ENCODE assay signal across 10 cellular contexts in genomic region chr2:74037379-74037860, GRCh38. TPM values are rescaled to one million over a fixed set of nuclear protein-coding genes. Genes with fewer than 3 reads are reported as not detected.
DNase-seq lines count a peak whose midpoint lies in the region; ATAC-seq, FAIRE-seq and TF ChIP-seq lines count a peak whose summit lies in the region.
"Had no signal": no experiment of that assay in that cellular context is flagged by ENCODE, and none has a peak within 500 bp of the region (broad histone marks: within the 10 kb centered on the region; RNA-seq: fewer than 3 reads in every experiment).

No MANE protein-coding gene starts in this region.

- peaks cover 46% of the 10 kb centered on the region for H3K79me2 ChIP-seq in neural progenitor cell (ENCODE audit: low read depth)

- H3F3A ChIP-seq in neural progenitor cell (ENCODE audit: low read depth), result no peaks in the 10 kb centered on the region

- intact Hi-C loops in activated naive CD4-positive, alpha-beta T cell treated with anti-CD3 and anti-CD28 coated beads for 36 hours (cut with micrococcal nuclease), result no loop called here
- intact Hi-C loops in activated B cell treated with CpG ODN at 0.5 μM for 24 hours (cut with micrococcal nuclease), result loop anchor here (1.0 to 5.0 kb wide), 3 partner anchors 10 to 35 kb away; no protein-coding TSS in a partner anchor
- intact Hi-C loops in kidney (cut with DNase I), result no loop called here

- ATAC-seq in HG03135 (IDR thresholded peaks at IDR 0.05; ENCODE audit: unreplicated experiment) (peak; percentile 53), activated B cell treated with CpG ODN at 0.5 μM for 24 hours (ENCODE audit: low read depth) (peak; percentile 73)

- H3K4me2 ChIP-seq in neural progenitor cell, result no peak overlapping the region

- H3K4me1 ChIP-seq in neural progenitor cell (no peaks in the 10 kb centered on the region), kidney (ENCODE audit: control insufficient read depth in 1 of 2, insufficient read depth in 1 of 2, low read depth in 1 of 2, low read length in 2 of 2) (peaks cover 0 to 4% of the 10 kb centered on the region in 2 donors)

- DNase-seq in activated naive CD4-positive, alpha-beta T cell treated with anti-CD3 and anti-CD28 coated beads for 36 hours, result no peak
- DNase-seq in activated naive CD4-positive, alpha-beta T cell treated with anti-CD3 and anti-CD28 coated beads, Interleukin-2, amount 50 U/mL, for 16 hours, result no peak
- DNase-seq in activated B cell treated with CpG ODN at 0.5 μM for 24 hours, result no peak
- DNase-seq in neural progenitor cell (ENCODE audit: low spot score), result no peak
- DNase-seq in A172 (ENCODE audit: low spot score), result no peak
- DNase-seq in NCI-H1105 (lab: John Stamatoyannopoulos, UW), result no peak
- DNase-seq in kidney, result no peak

- H4K20me1 ChIP-seq in neural progenitor cell (ENCODE audit: low read depth), result peaks cover 36% of the 10 kb centered on the region

- CTCF ChIA-PET in activated naive CD4-positive, alpha-beta T cell treated with anti-CD3 and anti-CD28 coated beads for 36 hours (lab: Charles Lee), result interaction anchor here (1.4 kb wide), 1 partner anchor 110 kb away, joined by 3 read pairs; no protein-coding TSS in a partner anchor
- CTCF ChIA-PET in activated B cell treated with CpG ODN at 0.5 μM for 24 hours (lab: Charles Lee), result no interaction called here

- no peaks in the 10 kb centered on the region for H3K36me3 Mint-ChIP-seq in activated naive CD4-positive, alpha-beta T cell treated with anti-CD3 and anti-CD28 coated beads for 36 hours (ENCODE audit: low read depth)
- H3K36me3 Mint-ChIP-seq in activated B cell treated with CpG ODN at 0.5 μM for 24 hours (ENCODE audit: low read depth) (peaks cover 7% of the 10 kb centered on the region), neural progenitor cell (peaks cover 8% of the 10 kb centered on the region)

- no peak overlapping the region for H3K4me3 Mint-ChIP-seq in activated naive CD4-positive, alpha-beta T cell treated with anti-CD3 and anti-CD28 coated beads for 36 hours
- H3K4me3 Mint-ChIP-seq in activated B cell treated with CpG ODN at 0.5 μM for 24 hours, result peak overlapping the region; percentile 62
- no peak overlapping the region for H3K4me3 Mint-ChIP-seq in neural progenitor cell

- TF ChIP-seq CTCF in activated B cell treated with CpG ODN at 0.5 μM for 24 hours (IDR thresholded peaks at IDR 0.05), result no peak
- TF ChIP-seq CTCF in neural progenitor cell (IDR thresholded peaks at IDR 0.05), result no peak
- TF ChIP-seq CTCF in kidney (IDR thresholded peaks at IDR 0.05; ENCODE audit: borderline replicate concordance, extremely low read depth, insufficient read depth), result no peak

- H3K9me3 ChIP-seq in neural progenitor cell (ENCODE audit: low read depth), result no peaks in the 10 kb centered on the region
- H3K9me3 ChIP-seq in kidney (ENCODE audit: control insufficient read depth in 1 of 2, low read length in 2 of 2), result no peaks in the 10 kb centered on the region

- H2AFZ ChIP-seq in neural progenitor cell (replicated peaks), result no peak overlapping the region
- H2AFZ ChIP-seq: parathyroid adenoma had no signal

- H3K4me3 ChIP-seq in neural progenitor cell (no peak overlapping the region), kidney (ENCODE audit: low read length in 2 of 2) (no peak overlapping the region)

- H3K27me3 ChIP-seq in neural progenitor cell, result no peaks in the 10 kb centered on the region

- FAIRE-seq in kidney (lab: Jason Lieb, UNC), result no peak

- H3K27ac ChIP-seq in neural progenitor cell, result no peak overlapping the region
- H3K27ac ChIP-seq in kidney (ENCODE audit: low read depth in 2 of 2, low read length in 2 of 2), result no peak overlapping the region
- H3K27ac ChIP-seq: C4-2B, parathyroid adenoma had no signal

- peak overlapping the region; percentile 37 for H3K27ac Mint-ChIP-seq in activated naive CD4-positive, alpha-beta T cell treated with anti-CD3 and anti-CD28 coated beads for 36 hours
- H3K27ac Mint-ChIP-seq in activated B cell treated with CpG ODN at 0.5 μM for 24 hours (peak overlapping the region; percentile 80), neural progenitor cell (peak overlapping the region; percentile 0)

- H3K4me1 Mint-ChIP-seq in activated naive CD4-positive, alpha-beta T cell treated with anti-CD3 and anti-CD28 coated beads for 36 hours (ENCODE audit: low read depth), result peaks cover 81% of the 10 kb centered on the region
- peaks cover 90% of the 10 kb centered on the region for H3K4me1 Mint-ChIP-seq in activated B cell treated with CpG ODN at 0.5 μM for 24 hours
- H3K4me1 Mint-ChIP-seq in neural progenitor cell, result peaks cover 12% of the 10 kb centered on the region

- no peaks in the 10 kb centered on the region for H3K27me3 Mint-ChIP-seq in activated naive CD4-positive, alpha-beta T cell treated with anti-CD3 and anti-CD28 coated beads for 36 hours (ENCODE audit: low read depth)
- H3K27me3 Mint-ChIP-seq in activated B cell treated with CpG ODN at 0.5 μM for 24 hours, result no peaks in the 10 kb centered on the region
- no peaks in the 10 kb centered on the region for H3K27me3 Mint-ChIP-seq in neural progenitor cell (ENCODE audit: insufficient read depth, low read depth)

- POLR2A ChIA-PET in activated B cell treated with CpG ODN at 0.5 μM for 24 hours (lab: Charles Lee), result interaction anchor here (1.1 kb wide), 1 partner anchor 51 kb away, joined by 4 read pairs; no protein-coding TSS in a partner anchor

- no peaks in the 10 kb centered on the region for H3K36me3 ChIP-seq in neural progenitor cell
- H3K36me3 ChIP-seq in kidney (ENCODE audit: control insufficient read depth in 1 of 2, insufficient read depth in 2 of 2, low read length in 2 of 2), result no peaks in the 10 kb centered on the region

- H3K9me3 Mint-ChIP-seq in activated naive CD4-positive, alpha-beta T cell treated with anti-CD3 and anti-CD28 coated beads for 36 hours, result no peaks in the 10 kb centered on the region
- no peaks in the 10 kb centered on the region for H3K9me3 Mint-ChIP-seq in activated B cell treated with CpG ODN at 0.5 μM for 24 hours
- no peaks in the 10 kb centered on the region for H3K9me3 Mint-ChIP-seq in neural progenitor cell

- H3K9ac ChIP-seq in neural progenitor cell (no peak overlapping the region), kidney (ENCODE audit: low read length in 2 of 2) (no peak overlapping the region)
- H3K9ac ChIP-seq: parathyroid adenoma had no signal

RNA-seq across cellular contexts. Expression of gene TET3, which starts 52.7 kb away (rescaled TPM):
- 10 to 100 TPM; 14.4 to 15.2 TPM for total RNA-seq in activated naive CD4-positive, alpha-beta T cell treated with anti-CD3 and anti-CD28 coated beads for 36 hours
- total RNA-seq in activated B cell treated with CpG ODN at 0.5 μM for 24 hours, result 52.6 and 60.1 TPM in 2 replicates
- total RNA-seq in neural progenitor cell (ENCODE audit: low replicate concordance), result 6.2 and 9.1 TPM in 2 replicates
- 6.5 and 9.9 TPM in 2 replicates for total RNA-seq in A172 (2014; rRNA removed; shearing (Covaris generic))
- total RNA-seq in kidney, result 13.1 TPM
- 0.52 TPM for polyA plus RNA-seq in kidney (ENCODE audit: insufficient read depth, low read depth, low replicate concordance)

Comparison
In these comparisons a context has a peak if more than half of its experiments do, and no peak if none do; other contexts are left out.
1. H3K27ac Mint-ChIP-seq: peak in every context shown above with its lines; median percentile 80 in activated B cell treated with CpG ODN at 0.5 μM for 24 hours; 37 in activated naive CD4-positive, alpha-beta T cell treated with anti-CD3 and anti-CD28 coated beads for 36 hours; 0 in neural progenitor cell.